In the genomic region with DNA sequence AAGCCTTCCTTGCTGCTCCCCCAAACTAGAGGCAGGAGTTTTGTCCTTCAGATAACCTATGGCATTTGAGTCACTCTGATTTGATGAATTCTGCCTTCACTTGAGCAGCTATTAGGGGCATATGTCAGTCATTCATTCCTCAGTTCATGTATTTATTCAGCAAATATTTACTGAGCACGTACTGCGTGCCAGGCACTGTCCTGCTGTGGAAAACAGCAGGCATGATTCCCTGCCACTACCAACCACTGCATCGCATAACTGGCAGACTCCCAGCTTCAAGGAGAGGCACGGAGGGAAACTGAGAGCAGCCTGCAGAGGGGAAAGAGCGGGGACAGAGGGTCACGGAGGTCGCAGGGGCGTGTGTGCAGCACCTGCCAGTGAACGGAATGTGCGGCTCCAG, we compare ENCODE assay signal across 18 cellular contexts. TPM values are rescaled to one million over a fixed set of nuclear protein-coding genes. Genes with fewer than 3 reads are reported as not detected.
DNase-seq lines count a peak whose midpoint lies in the region; ATAC-seq and TF ChIP-seq lines count a peak whose summit lies in the region.
"Had no signal": no experiment of that assay in that cellular context is flagged by ENCODE, and none has a peak within 500 bp of the region (broad histone marks: within the 10 kb centered on the region; RNA-seq: fewer than 3 reads in every experiment).

No MANE protein-coding gene starts in this region.

- no peak for TF ChIP-seq CTCF in mucosa of descending colon (IDR thresholded peaks at IDR 0.05)
- TF ChIP-seq CTCF in upper lobe of right lung (IDR thresholded peaks at IDR 0.05), result no peak

- H3K27ac ChIP-seq in upper lobe of right lung, result no peak overlapping the region
- H3K27ac ChIP-seq: C4-2B, GM23248, HL-60 had no signal

- no peaks in the 10 kb centered on the region for H3K36me3 Mint-ChIP-seq in activated T-helper 2 cell treated with anti-CD3 and anti-CD28 coated beads, Interferon-gamma antibody, Interleukin-2, Interleukin-4, amounts not matched to agents 10 μg/mL and 5 μg/mL and 100 μg/mL, durations not matched to agents 14 hours and 24 hours and 36 hours (ENCODE audit: low read depth)

- H3K36me3 ChIP-seq in mucosa of descending colon (ENCODE audit: low read depth) (no peaks in the 10 kb centered on the region), upper lobe of right lung (no peaks in the 10 kb centered on the region)

- H3K4me1 Mint-ChIP-seq in activated T-helper 2 cell treated with anti-CD3 and anti-CD28 coated beads, Interferon-gamma antibody, Interleukin-2, Interleukin-4, amounts not matched to agents 10 μg/mL and 5 μg/mL and 100 μg/mL, durations not matched to agents 14 hours and 24 hours and 36 hours (ENCODE audit: low read depth), result no peaks in the 10 kb centered on the region

- H3K4me1 ChIP-seq in mucosa of descending colon (ENCODE audit: low read depth) (peaks cover 5% of the 10 kb centered on the region), upper lobe of right lung (no peaks in the 10 kb centered on the region)

- DNase-seq in NCI-H748 (lab: John Stamatoyannopoulos, UW; ENCODE audit: unreplicated experiment), result peak; percentile 46
- DNase-seq in NCI-H748 treated with DMSO at 0.1 percent for 48 hours (lab: John Stamatoyannopoulos, UW), result no peak
- peak; percentile 77 for DNase-seq in SHP77 treated with DMSO at 0.1 percent for 48 hours (lab: John Stamatoyannopoulos, UW)
- DNase-seq in mucosa of descending colon, result no peak
- no peak for DNase-seq in upper lobe of right lung
- no peak for DNase-seq in activated T-helper 2 cell treated with anti-CD3 and anti-CD28 coated beads, Interferon-gamma antibody, Interleukin-2, Interleukin-4, amounts not matched to agents 10 μg/mL and 5 μg/mL and 100 μg/mL, durations not matched to agents 14 hours and 24 hours and 36 hours (ENCODE audit: low spot score)
- no peak for DNase-seq in erythroblast (lab: John Stamatoyannopoulos, UW)
- DNase-seq: COR-L47; GM23248; NCI-H1092 treated with DMSO at 0.1 percent for 48 hours; NCI-H1694; NK-92 treated with Interleukin-12 subunit alpha and Interleukin-12 subunit beta, amount 100 ng/mL, for 24 hours had no signal

- H3K27me3 Mint-ChIP-seq in activated T-helper 2 cell treated with anti-CD3 and anti-CD28 coated beads, Interferon-gamma antibody, Interleukin-2, Interleukin-4, amounts not matched to agents 10 μg/mL and 5 μg/mL and 100 μg/mL, durations not matched to agents 14 hours and 24 hours and 36 hours (ENCODE audit: low read depth), result no peaks in the 10 kb centered on the region

- H3K9me3 ChIP-seq in mucosa of descending colon, result no peaks in the 10 kb centered on the region
- H3K9me3 ChIP-seq in upper lobe of right lung, result no peaks in the 10 kb centered on the region

- H3K4me3 ChIP-seq in mucosa of descending colon (no peak overlapping the region), upper lobe of right lung (no peak overlapping the region)
- H3K4me3 ChIP-seq: GM12878, GM23248, K562 had no signal

- no peak for TF ChIP-seq POLR2A in erythroblast (IDR thresholded peaks at IDR 0.05; ENCODE audit: low read length)

- intact Hi-C loops in mucosa of descending colon (cut with DNase I, micrococcal nuclease) (no loop called here), upper lobe of right lung (cut with DNase I) (no loop called here)
- intact Hi-C loops in activated T-helper 2 cell treated with anti-CD3 and anti-CD28 coated beads, Interferon-gamma antibody, Interleukin-2, Interleukin-4, amounts not matched to agents 10 μg/mL and 5 μg/mL and 100 μg/mL, durations not matched to agents 14 hours and 24 hours and 36 hours (cut with micrococcal nuclease), result no loop called here

- ATAC-seq in mucosa of descending colon, result peak; percentile 54
- ATAC-seq in upper lobe of right lung, result peak; percentile 17
- no peak for ATAC-seq in GM18907 (IDR thresholded peaks at IDR 0.05; ENCODE audit: unreplicated experiment)
- ATAC-seq: GM12878, HCT116, K562 had no signal

- no peaks in the 10 kb centered on the region for H3K27me3 ChIP-seq in upper lobe of right lung

- no peak overlapping the region for H3K27ac Mint-ChIP-seq in activated T-helper 2 cell treated with anti-CD3 and anti-CD28 coated beads, Interferon-gamma antibody, Interleukin-2, Interleukin-4, amounts not matched to agents 10 μg/mL and 5 μg/mL and 100 μg/mL, durations not matched to agents 14 hours and 24 hours and 36 hours

- H3K9me3 Mint-ChIP-seq in activated T-helper 2 cell treated with anti-CD3 and anti-CD28 coated beads, Interferon-gamma antibody, Interleukin-2, Interleukin-4, amounts not matched to agents 10 μg/mL and 5 μg/mL and 100 μg/mL, durations not matched to agents 14 hours and 24 hours and 36 hours, result no peaks in the 10 kb centered on the region

- no peak overlapping the region for H3K4me3 Mint-ChIP-seq in activated T-helper 2 cell treated with anti-CD3 and anti-CD28 coated beads, Interferon-gamma antibody, Interleukin-2, Interleukin-4, amounts not matched to agents 10 μg/mL and 5 μg/mL and 100 μg/mL, durations not matched to agents 14 hours and 24 hours and 36 hours (ENCODE audit: low read depth)

RNA-seq across cellular contexts. Expression of a gene that starts 12.4 kb away (rescaled TPM):
- 10 to 100 TPM; 57.9 to 81.4 (median 58.5) TPM for total RNA-seq in mucosa of descending colon
- total RNA-seq in upper lobe of right lung, result 18.4 TPM
- 14.0 and 14.5 TPM in 2 replicates for total RNA-seq in activated T-helper 2 cell treated with anti-CD3 and anti-CD28 coated beads, Interferon-gamma antibody, Interleukin-2, Interleukin-4, amounts not matched to agents 10 μg/mL and 5 μg/mL and 100 μg/mL, durations not matched to agents 14 hours and 24 hours and 36 hours

Comparison
In these comparisons a context has a peak if more than half of its experiments do, and no peak if none do; other contexts are left out.
1. DNase-seq: peak in NCI-H748 (single experiment) and SHP77 treated with DMSO at 0.1 percent for 48 hours (single experiment); none in NCI-H748 treated with DMSO at 0.1 percent for 48 hours (single experiment), mucosa of descending colon (0 of 3), upper lobe of right lung (single experiment), activated T-helper 2 cell treated with anti-CD3 and anti-CD28 coated beads, Interferon-gamma antibody, Interleukin-2, Interleukin-4, amounts not matched to agents 10 μg/mL and 5 μg/mL and 100 μg/mL, durations not matched to agents 14 hours and 24 hours and 36 hours (single experiment) and erythroblast (0 of 2).